Comparison of ENCODE assay signal across 10 cellular contexts in genomic region chr14:104972301-104973211, GRCh38. TPM values are rescaled to one million over a fixed set of nuclear protein-coding genes. Genes with fewer than 3 reads are reported as not detected.
A peak's percentile ranks its signal among the peaks of the same experiment; 100 is the strongest.
DNase-seq lines count a peak whose midpoint lies in the region; ATAC-seq and TF ChIP-seq lines count a peak whose summit lies in the region.
"Had no signal": no experiment of that assay in that cellular context is flagged by ENCODE, and none has a peak within 500 bp of the region (broad histone marks: within the 10 kb centered on the region; RNA-seq: fewer than 3 reads in every experiment).

No MANE protein-coding gene starts in this region.

- TF ChIP-seq CTCF in heart left ventricle (IDR thresholded peaks at IDR 0.05), result no peak

- ATAC-seq in heart left ventricle, result no peak
- ATAC-seq in GM19463 (IDR thresholded peaks at IDR 0.05; ENCODE audit: unreplicated experiment), result no peak
- no peak for ATAC-seq in GM21447 (IDR thresholded peaks at IDR 0.05; ENCODE audit: unreplicated experiment)

- H3K4me3 ChIP-seq in SJCRH30 (no peak overlapping the region), heart left ventricle (no peak overlapping the region), skeletal muscle satellite cell (ENCODE audit: low read length) (peak overlapping the region; percentile 54)

- peak overlapping the region; percentile 79 for H3K4me2 ChIP-seq in skeletal muscle satellite cell (ENCODE audit: low read length)

- H3K4me1 ChIP-seq in SJCRH30 (peaks cover 58% of the 10 kb centered on the region), heart left ventricle (peaks cover 12 to 83% (median 53%) of the 10 kb centered on the region in 12 donors), skeletal muscle satellite cell (ENCODE audit: control insufficient read depth, insufficient read depth, low read length) (peaks cover 91% of the 10 kb centered on the region)

- intact Hi-C loops in heart left ventricle (cut with DNase I), result loop anchor here in 1 of 10 donors (10.0 kb wide), 1 partner anchor 232 kb away; no protein-coding TSS in a partner anchor

- peak overlapping the region; percentile 37 for H3K27ac ChIP-seq in SJCRH30
- H3K27ac ChIP-seq in heart left ventricle, result peak overlapping the region in 11 of 12 donors; percentile 43 to 94 (median 75)

- H3K9ac ChIP-seq in skeletal muscle satellite cell (ENCODE audit: low read depth, low read length), result peak overlapping the region; percentile 78

- H3K27me3 ChIP-seq in SJCRH30, result peaks cover 10% of the 10 kb centered on the region
- peaks cover 0 to 18% (median 0%) of the 10 kb centered on the region in 9 donors for H3K27me3 ChIP-seq in heart left ventricle
- H3K27me3 ChIP-seq in skeletal muscle satellite cell (ENCODE audit: control insufficient read depth, insufficient read depth, low read length), result no peaks in the 10 kb centered on the region

- H3K9me3 ChIP-seq in SJCRH30 (replicated peaks) (no peaks in the 10 kb centered on the region), heart left ventricle (no peaks in the 10 kb centered on the region), skeletal muscle satellite cell (replicated peaks; ENCODE audit: low read length) (no peaks in the 10 kb centered on the region)

- no peak for TF ChIP-seq POLR2A in heart left ventricle (IDR thresholded peaks at IDR 0.05)

- H3K36me3 ChIP-seq in SJCRH30 (no peaks in the 10 kb centered on the region), heart left ventricle (no peaks in the 10 kb centered on the region), skeletal muscle satellite cell (ENCODE audit: insufficient read depth, low read length) (no peaks in the 10 kb centered on the region)

- peak; percentile 79 for DNase-seq in H4 (ENCODE audit: low spot score)
- DNase-seq in SJCRH30, result no peak
- peak in 2 of 5 donors; percentile 36 to 55 for DNase-seq in heart left ventricle
- no peak for DNase-seq in HuH-7 (ENCODE audit: low spot score)
- DNase-seq in DMS114 treated with DMSO at 0.1 percent for 48 hours (lab: John Stamatoyannopoulos, UW; ENCODE audit: unreplicated experiment), result no peak
- DNase-seq: activated T-cell treated with anti-CD3 and anti-CD28 coated beads, Interleukin-2, amount 50 U/mL, for 1 hour had no signal

- WGBS in heart left ventricle, 4 donors, result 88 to 90% (median 89%) methylated on average over 17 to 30 of the region's 30 CpGs

RNA-seq across cellular contexts. Expression of gene AHNAK2, which starts 5.6 kb away (rescaled TPM):
- 4.4 and 5.2 TPM in 2 replicates for total RNA-seq in H4 (2014; rRNA removed; shearing (Covaris generic))
- 1.3 and 1.6 TPM in 2 replicates for total RNA-seq in SJCRH30 (2014; rRNA removed; shearing (Covaris generic))
- total RNA-seq in heart left ventricle, result 10 to 100 TPM in 2 of 9 donors, 1 to 10 TPM in 7; 1.5 to 22.3 (median 3.7) TPM
- 1 to 10 TPM; 2.2 to 2.5 TPM for polyA plus RNA-seq in heart left ventricle
- 109 and 127 TPM in 2 replicates for total RNA-seq in skeletal muscle satellite cell (2012; rRNA removed)

RNA-seq across cellular contexts. Expression of gene CLBA1, which starts 13.0 kb away (rescaled TPM):
- 2.4 and 4.4 TPM in 2 replicates for total RNA-seq in H4 (2014; rRNA removed; shearing (Covaris generic))
- total RNA-seq in SJCRH30 (2014; rRNA removed; shearing (Covaris generic)), result 2.6 and 3.0 TPM in 2 replicates
- total RNA-seq in heart left ventricle, result 1 to 10 TPM in 7 of 9 donors, under 1 TPM in 2; 0.76 to 3.7 (median 2.6) TPM
- 1 to 10 TPM; 1.3 to 3.7 TPM for polyA plus RNA-seq in heart left ventricle
- 9.2 and 10.4 TPM in 2 replicates for total RNA-seq in skeletal muscle satellite cell (2012; rRNA removed)

RNA-seq across cellular contexts. Expression of gene PLD4, which starts 47.9 kb away (rescaled TPM):
- total RNA-seq in H4 (2014; rRNA removed; shearing (Covaris generic)), result not detected in 2 replicates
- total RNA-seq in SJCRH30 (2014; rRNA removed; shearing (Covaris generic)), result not detected in 2 replicates
- total RNA-seq in heart left ventricle, result 1 to 10 TPM in 1 of 9 donors, under 1 TPM in 4, not detected in 4; 0.25 to 1.5 (median 0.40) TPM
- under 1 TPM in 1 of 2 donors, not detected in 1; 0.12 TPM for polyA plus RNA-seq in heart left ventricle
- under 0.01 TPM in 1 of 2 replicates, not detected in the other for total RNA-seq in skeletal muscle satellite cell (2012; rRNA removed)
- polyA plus RNA-seq: neural cell had no signal

RNA-seq across cellular contexts. Expression of gene CDCA4, which starts 48.3 kb away (rescaled TPM):
- 42.8 and 46.1 TPM in 2 replicates for total RNA-seq in H4 (2014; rRNA removed; shearing (Covaris generic))
- total RNA-seq in SJCRH30 (2014; rRNA removed; shearing (Covaris generic)), result 92.3 and 98.0 TPM in 2 replicates
- total RNA-seq in heart left ventricle, result 1 to 10 TPM; 1.4 to 6.0 (median 2.4) TPM
- 1 to 10 TPM; 2.3 to 3.3 TPM for polyA plus RNA-seq in heart left ventricle
- total RNA-seq in skeletal muscle satellite cell (2012; rRNA removed), result 31.5 and 33.2 TPM in 2 replicates
